Comparison of ENCODE assay signal across 1 cellular context in the genomic region with DNA sequence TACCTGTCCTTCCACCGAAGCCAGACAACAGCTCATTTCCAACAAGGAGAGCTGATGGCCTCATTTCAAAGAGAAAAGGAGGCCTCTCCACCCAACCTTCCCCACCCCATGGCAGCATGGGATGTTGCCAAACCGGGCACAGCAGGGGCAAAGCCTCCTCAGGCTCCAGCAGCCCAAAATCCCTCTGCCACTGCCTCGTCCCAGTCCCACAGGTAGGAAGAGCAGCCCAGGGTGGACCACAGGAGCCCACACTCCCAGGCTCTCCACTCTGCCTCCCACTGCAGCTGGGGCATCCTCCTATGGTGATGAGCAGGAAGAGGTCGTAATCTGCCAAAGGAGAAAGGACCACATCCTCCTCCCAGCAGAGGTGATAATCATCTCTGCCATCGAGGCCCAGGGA.
TF ChIP-seq lines count a peak whose summit lies in the region.

No MANE protein-coding gene starts in this region.

TF ChIP-seq in HepG2, 621 proteins besides CTCF, POLR2A, EP300 and RAD21 (continued from another document):
- TF ChIP-seq, protein P1, sequence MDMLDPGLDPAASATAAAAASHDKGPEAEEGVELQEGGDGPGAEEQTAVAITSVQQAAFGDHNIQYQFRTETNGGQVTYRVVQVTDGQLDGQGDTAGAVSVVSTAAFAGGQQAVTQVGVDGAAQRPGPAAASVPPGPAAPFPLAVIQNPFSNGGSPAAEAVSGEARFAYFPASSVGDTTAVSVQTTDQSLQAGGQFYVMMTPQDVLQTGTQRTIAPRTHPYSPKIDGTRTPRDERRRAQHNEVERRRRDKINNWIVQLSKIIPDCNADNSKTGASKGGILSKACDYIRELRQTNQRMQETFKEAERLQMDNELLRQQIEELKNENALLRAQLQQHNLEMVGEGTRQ (IDR thresholded peaks at IDR 0.05; ENCODE audit: low read depth, low read length) = no peak
- TF ChIP-seq, protein P1 (CRISPR knock-in tag; IDR thresholded peaks at IDR 0.05; ENCODE audit: borderline replicate concordance) = no peak
- no peak for TF ChIP-seq RBAK (CRISPR knock-in tag; IDR thresholded peaks at IDR 0.05)
- no peak for TF ChIP-seq JARID2 (CRISPR knock-in tag; IDR thresholded peaks at IDR 0.05; ENCODE audit: insufficient replicate concordance)
- no peak for TF ChIP-seq ZNF207 (IDR thresholded peaks at IDR 0.05; ENCODE audit: borderline replicate concordance)
- TF ChIP-seq HNRNPUL1 (IDR thresholded peaks at IDR 0.05; ENCODE audit: low read depth, low read length) = no peak
- TF ChIP-seq ZFP36L1 (CRISPR knock-in tag; IDR thresholded peaks at IDR 0.05) = no peak
- no peak for TF ChIP-seq ASH2L (IDR thresholded peaks at IDR 0.05; ENCODE audit: insufficient read length, low read depth, low read length)
- no peak for TF ChIP-seq ZBTB42 (CRISPR knock-in tag; IDR thresholded peaks at IDR 0.05)
- TF ChIP-seq ATAD3A (CRISPR knock-in tag; IDR thresholded peaks at IDR 0.05) = no peak
- TF ChIP-seq ZNF260 (CRISPR knock-in tag; IDR thresholded peaks at IDR 0.05; ENCODE audit: borderline replicate concordance, low read depth) = no peak
